ENCODE assay signal across 9 cellular contexts in the genomic region with DNA sequence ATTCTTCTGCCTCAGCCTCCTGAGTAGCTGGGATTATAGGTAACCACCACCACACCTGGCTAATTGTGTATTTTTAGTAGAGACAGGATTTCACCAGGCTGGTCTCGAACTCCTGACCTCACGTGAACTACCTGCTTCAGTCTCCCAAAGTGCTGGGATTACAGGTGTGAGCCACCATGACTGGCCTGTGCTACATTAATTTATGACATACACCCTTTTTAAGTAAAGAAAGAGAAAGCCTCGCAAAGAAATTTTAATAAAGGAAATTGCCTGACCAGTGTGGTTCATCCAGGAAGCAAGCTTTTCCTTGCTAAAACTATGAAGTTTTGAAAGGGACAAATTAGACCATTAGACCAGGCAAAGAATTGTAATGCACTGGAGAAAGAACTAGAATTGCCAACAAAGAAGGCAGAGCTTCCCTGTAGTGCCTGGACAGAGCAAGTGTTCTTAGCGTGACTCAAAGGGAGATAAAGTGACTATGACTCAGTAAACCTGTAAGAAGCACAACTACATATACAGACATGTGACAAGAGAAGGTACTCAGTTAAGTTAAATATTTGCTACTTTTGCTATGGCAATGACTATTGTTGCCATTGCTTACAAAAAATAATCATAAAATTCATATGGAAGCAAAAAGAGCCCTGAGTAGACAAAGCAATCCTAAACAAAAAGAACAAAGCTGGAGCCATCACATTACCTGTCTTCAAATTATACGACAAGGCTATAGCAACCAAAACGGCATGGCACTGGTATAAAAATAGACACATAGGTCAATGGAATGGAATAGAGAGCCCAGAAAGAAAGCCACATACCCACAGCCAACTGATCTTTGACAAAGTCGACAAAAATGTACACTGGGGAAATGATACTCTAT. TPM values are rescaled to one million over a fixed set of nuclear protein-coding genes. Genes with fewer than 3 reads are reported as not detected.
DNase-seq lines count a peak whose midpoint lies in the region; ATAC-seq and TF ChIP-seq lines count a peak whose summit lies in the region.
"Had no signal": no experiment of that assay in that cellular context is flagged by ENCODE, and none has a peak within 500 bp of the region (broad histone marks: within the 10 kb centered on the region; RNA-seq: fewer than 3 reads in every experiment).

No MANE protein-coding gene starts in this region.

- peaks cover 37% of the 10 kb centered on the region for H3K36me3 ChIP-seq in neutrophil
- H3K36me3 ChIP-seq in MG63: no peaks in the 10 kb centered on the region

- H3K4me1 ChIP-seq in neutrophil (ENCODE audit: control insufficient read depth in 1 of 2, insufficient read depth in 1 of 2, low read depth in 1 of 2, low read length in 1 of 2): peaks cover 22 to 25% of the 10 kb centered on the region in 2 experiments

- H3K27ac ChIP-seq in neutrophil: peak overlapping the region; percentile 73

- peak; percentile 75 for DNase-seq in activated CD4-positive, alpha-beta T cell treated with anti-CD3 and anti-CD28 coated beads, Interleukin-2, amount 10 ng/mL, durations not matched to agents 24 days and 14 days
- no peak for DNase-seq in activated CD4-positive, alpha-beta T cell treated with anti-CD3 and anti-CD28 coated beads, Interleukin-2, amount 50 U/mL, for 48 hours
- no peak for DNase-seq in T1000 (lab: John Stamatoyannopoulos, UW)
- DNase-seq in MG63: no peak
- DNase-seq in NCI-H1092 (lab: John Stamatoyannopoulos, UW): no peak
- DNase-seq: NCI-H1417 treated with DMSO at 0.1 percent for 48 hours had no signal

- H3K27me3 ChIP-seq in neutrophil (no peaks in the 10 kb centered on the region), MG63 (peaks cover 2% of the 10 kb centered on the region; the same call in 1 of the 2 replicates)

- intact Hi-C loops in activated CD4-positive, alpha-beta T cell treated with anti-CD3 and anti-CD28 coated beads, Interleukin-2, amount 10 ng/mL, durations not matched to agents 24 days and 14 days (cut with micrococcal nuclease): loop anchor here (1.0 to 2.0 kb wide), 4 partner anchors 13 to 47 kb away; no protein-coding TSS in a partner anchor

- H3K4me3 ChIP-seq in neutrophil (ENCODE audit: low read depth in 1 of 2, low read length in 1 of 2) (no peak overlapping the region), MG63 (no peak overlapping the region)

- TF ChIP-seq CTCF in neutrophil (IDR thresholded peaks at IDR 0.05): no peak

- peaks cover 66% of the 10 kb centered on the region for H3K4me1 Mint-ChIP-seq in activated CD4-positive, alpha-beta T cell treated with anti-CD3 and anti-CD28 coated beads, Interleukin-2, amount 10 ng/mL, durations not matched to agents 24 days and 14 days
- H3K4me1 Mint-ChIP-seq in activated naive CD8-positive, alpha-beta T cell (ENCODE audit: low read depth): peaks cover 96% of the 10 kb centered on the region

- H3K27me3 Mint-ChIP-seq in activated CD4-positive, alpha-beta T cell treated with anti-CD3 and anti-CD28 coated beads, Interleukin-2, amount 10 ng/mL, durations not matched to agents 24 days and 14 days: no peaks in the 10 kb centered on the region
- H3K27me3 Mint-ChIP-seq in activated naive CD8-positive, alpha-beta T cell: no peaks in the 10 kb centered on the region

- peak; percentile 71 for ATAC-seq in HG03135 (IDR thresholded peaks at IDR 0.05; ENCODE audit: unreplicated experiment)

- peaks cover 46% of the 10 kb centered on the region for H3K36me3 Mint-ChIP-seq in activated CD4-positive, alpha-beta T cell treated with anti-CD3 and anti-CD28 coated beads, Interleukin-2, amount 10 ng/mL, durations not matched to agents 24 days and 14 days (ENCODE audit: low read depth)
- peaks cover 2% of the 10 kb centered on the region for H3K36me3 Mint-ChIP-seq in activated naive CD8-positive, alpha-beta T cell

- H3K9me3 ChIP-seq in neutrophil (no peaks in the 10 kb centered on the region), MG63 (no peaks in the 10 kb centered on the region)

- peak overlapping the region; percentile 71 for H3K4me3 Mint-ChIP-seq in activated CD4-positive, alpha-beta T cell treated with anti-CD3 and anti-CD28 coated beads, Interleukin-2, amount 10 ng/mL, durations not matched to agents 24 days and 14 days
- H3K4me3 Mint-ChIP-seq in activated naive CD8-positive, alpha-beta T cell: peak overlapping the region; percentile 75

- peaks cover 10% of the 10 kb centered on the region for H3K9me3 Mint-ChIP-seq in activated CD4-positive, alpha-beta T cell treated with anti-CD3 and anti-CD28 coated beads, Interleukin-2, amount 10 ng/mL, durations not matched to agents 24 days and 14 days
- H3K9me3 Mint-ChIP-seq in activated naive CD8-positive, alpha-beta T cell (ENCODE audit: low read depth): no peaks in the 10 kb centered on the region

- peak overlapping the region; percentile 98 for H3K27ac Mint-ChIP-seq in activated CD4-positive, alpha-beta T cell treated with anti-CD3 and anti-CD28 coated beads, Interleukin-2, amount 10 ng/mL, durations not matched to agents 24 days and 14 days
- H3K27ac Mint-ChIP-seq in activated naive CD8-positive, alpha-beta T cell: peak overlapping the region; percentile 93

RNA-seq across cellular contexts. Expression of gene FYB1, which starts 54.6 kb away (rescaled TPM):
- 84.9 and 93.7 TPM in 2 replicates for total RNA-seq in activated CD4-positive, alpha-beta T cell treated with anti-CD3 and anti-CD28 coated beads, Interleukin-2, amount 10 ng/mL, durations not matched to agents 24 days and 14 days
- total RNA-seq in MG63 (2014; rRNA removed; shearing (Covaris generic); ENCODE audit: low replicate concordance): not detected in 2 replicates

Comparison
In these comparisons a context has a peak if more than half of its experiments do, and no peak if none do; other contexts are left out.
1. RNA of gene FYB1, which starts 54.6 kb away (total RNA-seq): 84.9 to 93.7 TPM in activated CD4-positive, alpha-beta T cell treated with anti-CD3 and anti-CD28 coated beads, Interleukin-2, amount 10 ng/mL, durations not matched to agents 24 days and 14 days; not detected in MG63; every median in the first group is over 10 times any median in the second.